In genomic region chr15:44593042-44593736, GRCh38 we compare ENCODE assay signal across 9 cellular contexts. TPM values are rescaled to one million over a fixed set of nuclear protein-coding genes. Genes with fewer than 3 reads are reported as not detected.
DNase-seq lines count a peak whose midpoint lies in the region; ATAC-seq and TF ChIP-seq lines count a peak whose summit lies in the region.
"Had no signal": no experiment of that assay in that cellular context is flagged by ENCODE, and none has a peak within 500 bp of the region (broad histone marks: within the 10 kb centered on the region; RNA-seq: fewer than 3 reads in every experiment).

No MANE protein-coding gene starts in this region.

- H3K36me3 ChIP-seq in PC-3 (ENCODE audit: low read depth, low read length) (peaks cover 43% of the 10 kb centered on the region), smooth muscle cell (ENCODE audit: low read depth) (peaks cover 33% of the 10 kb centered on the region), H7 (replicated peaks; ENCODE audit: control insufficient read depth, insufficient read depth, low read length) (peaks cover 15% of the 10 kb centered on the region)

- WGBS in smooth muscle cell (ENCODE audit: low lambda C conversion rate) = 95% methylated on average over 7 of the region's 7 CpGs

- H3K27me3 ChIP-seq in PC-3 (ENCODE audit: low read length) (no peaks in the 10 kb centered on the region), smooth muscle cell (ENCODE audit: low read depth) (no peaks in the 10 kb centered on the region), H7 (ENCODE audit: control insufficient read depth, insufficient read depth, low read length) (no peaks in the 10 kb centered on the region)

- peaks cover 48% of the 10 kb centered on the region for H3K36me3 Mint-ChIP-seq in activated CD4-positive, alpha-beta T cell treated with anti-CD3 and anti-CD28 coated beads for 36 hours (ENCODE audit: low read depth)
- H3K36me3 Mint-ChIP-seq in effector memory CD8-positive, alpha-beta T cell (ENCODE audit: insufficient read depth) = peaks cover 77% of the 10 kb centered on the region

- H4K20me1 ChIP-seq in PC-3 (ENCODE audit: low read length) (no peaks in the 10 kb centered on the region), smooth muscle cell (ENCODE audit: low read depth) (no peaks in the 10 kb centered on the region)

- H2AFZ ChIP-seq in PC-3 (ENCODE audit: low read length) (no peak overlapping the region), smooth muscle cell (ENCODE audit: low read depth) (no peak overlapping the region)

- H3K4me2 ChIP-seq in PC-3 (ENCODE audit: low read length) (no peak overlapping the region), smooth muscle cell (no peak overlapping the region)

- H3K9me3 Mint-ChIP-seq in activated CD4-positive, alpha-beta T cell treated with anti-CD3 and anti-CD28 coated beads for 36 hours (ENCODE audit: low read depth) = no peaks in the 10 kb centered on the region
- H3K9me3 Mint-ChIP-seq in effector memory CD8-positive, alpha-beta T cell = no peaks in the 10 kb centered on the region

- H3K9me3 ChIP-seq in PC-3 (ENCODE audit: low read length) (no peaks in the 10 kb centered on the region), smooth muscle cell (replicated peaks; ENCODE audit: low read depth) (no peaks in the 10 kb centered on the region)

- H3K79me2 ChIP-seq in PC-3 (ENCODE audit: low read length) (no peaks in the 10 kb centered on the region), smooth muscle cell (ENCODE audit: low read depth) (no peaks in the 10 kb centered on the region)

- peak; percentile 63 for TF ChIP-seq CTCF in PC-3 (conservative IDR thresholded peaks at IDR 0.05; ENCODE audit: low read depth, low read length)
- peak; percentile 52 for TF ChIP-seq CTCF in smooth muscle cell (IDR thresholded peaks at IDR 0.05; ENCODE audit: borderline replicate concordance, insufficient read depth, poor library complexity, severe bottlenecking)

- peak overlapping the region; percentile 25 for H3K27ac Mint-ChIP-seq in activated CD4-positive, alpha-beta T cell treated with anti-CD3 and anti-CD28 coated beads for 36 hours
- peak overlapping the region; percentile 57 to 68 for H3K27ac Mint-ChIP-seq in effector memory CD8-positive, alpha-beta T cell

- BruUV-seq in PC-3 (replicated peaks; lab: Mats Ljungman, UMichigan) = no TSS peak

- H3F3A ChIP-seq in PC-3 (ENCODE audit: low read length, unreplicated experiment) (no peaks in the 10 kb centered on the region), smooth muscle cell (ENCODE audit: low read depth) (no peaks in the 10 kb centered on the region)

- ATAC-seq in activated CD4-positive, alpha-beta T cell treated with anti-CD3 and anti-CD28 coated beads for 36 hours = peak; percentile 79
- ATAC-seq in PC-3 = peak; percentile 75
- peak; percentile 75 for ATAC-seq in effector memory CD8-positive, alpha-beta T cell (replicated peaks)
- ATAC-seq in GM19035 (IDR thresholded peaks at IDR 0.05; ENCODE audit: unreplicated experiment) = no peak

- peaks cover 8% of the 10 kb centered on the region for H3K4me1 ChIP-seq in PC-3 (ENCODE audit: insufficient read depth, low read length)
- H3K4me1 ChIP-seq in smooth muscle cell (ENCODE audit: low read depth) = no peaks in the 10 kb centered on the region

- peak; percentile 20 for DNase-seq in activated CD4-positive, alpha-beta T cell treated with anti-CD3 and anti-CD28 coated beads for 36 hours
- DNase-seq in activated CD4-positive, alpha-beta T cell treated with anti-CD3 and anti-CD28 coated beads, Interleukin-2, amount 50 U/mL, for 4 hours = no peak
- peak; percentile 44 for DNase-seq in PC-3
- peak; percentile 4 to 23 (median 15) for DNase-seq in effector memory CD8-positive, alpha-beta T cell
- no peak for DNase-seq in smooth muscle cell (lab: John Stamatoyannopoulos, UW; ENCODE audit: unreplicated experiment)
- DNase-seq in NCI-H1436 treated with DMSO at 0.1 percent for 48 hours (lab: John Stamatoyannopoulos, UW) = no peak
- DNase-seq in H7 = no peak
- DNase-seq: Right ventricle myocardium superior had no signal

- H3K27me3 Mint-ChIP-seq in activated CD4-positive, alpha-beta T cell treated with anti-CD3 and anti-CD28 coated beads for 36 hours = no peaks in the 10 kb centered on the region
- no peaks in the 10 kb centered on the region for H3K27me3 Mint-ChIP-seq in effector memory CD8-positive, alpha-beta T cell

- no peak overlapping the region for H3K9ac ChIP-seq in PC-3 (ENCODE audit: low read length)
- H3K9ac ChIP-seq in smooth muscle cell (ENCODE audit: low read depth) = no peak overlapping the region

- H3K4me1 Mint-ChIP-seq in activated CD4-positive, alpha-beta T cell treated with anti-CD3 and anti-CD28 coated beads for 36 hours = peaks cover 27% of the 10 kb centered on the region
- H3K4me1 Mint-ChIP-seq in effector memory CD8-positive, alpha-beta T cell (ENCODE audit: low read depth in 2 of 2) = peaks cover 0 to 4% of the 10 kb centered on the region in 2 donors

- CTCF ChIA-PET in activated CD4-positive, alpha-beta T cell treated with anti-CD3 and anti-CD28 coated beads for 36 hours (lab: Charles Lee) = interaction anchor here (0.6 to 11.6 kb wide), 14 partner anchors 8 to 444 kb away, joined by 3 to 113 read pairs (median 4); partner anchors contain the start of genes SPG11 and TRIM69
- CTCF ChIA-PET in PC-3 (lab: Charles Lee) = no interaction called here

- POLR2A ChIA-PET in activated CD4-positive, alpha-beta T cell treated with anti-CD3 and anti-CD28 coated beads for 36 hours (lab: Charles Lee) = no interaction called here
- POLR2A ChIA-PET in PC-3 (lab: Charles Lee; ENCODE audit: unreplicated experiment) = interaction anchor here (0.7 kb wide), 1 partner anchor 70 kb away, joined by 6 read pairs; the partner anchor contains the start of gene SPG11

- H3K4me3 ChIP-seq in PC-3 (ENCODE audit: low read length) (no peak overlapping the region), smooth muscle cell (no peak overlapping the region), H7 (ENCODE audit: insufficient read depth, low read depth, low read length) (no peak overlapping the region)

- intact Hi-C loops in activated CD4-positive, alpha-beta T cell treated with anti-CD3 and anti-CD28 coated beads for 36 hours (cut with DNase I, micrococcal nuclease) = loop anchor here in 1 of 2 experiments (2.0 to 5.0 kb wide), 3 partner anchors 70 to 259 kb away; partner anchors contain the start of gene SPG11
- intact Hi-C loops in PC-3 (cut with micrococcal nuclease) = loop anchor here (10.0 kb wide), 1 partner anchor 332 kb away; no protein-coding TSS in a partner anchor

- no peaks in the 10 kb centered on the region for H3K9me2 ChIP-seq in PC-3 (replicated peaks; ENCODE audit: low read length)

- no peak overlapping the region for H3K4me3 Mint-ChIP-seq in activated CD4-positive, alpha-beta T cell treated with anti-CD3 and anti-CD28 coated beads for 36 hours
- no peak overlapping the region for H3K4me3 Mint-ChIP-seq in effector memory CD8-positive, alpha-beta T cell

- no peak overlapping the region for H3K27ac ChIP-seq in PC-3 (ENCODE audit: low read length)
- no peak overlapping the region for H3K27ac ChIP-seq in smooth muscle cell (ENCODE audit: low read depth)

RNA-seq across cellular contexts. Expression of gene EIF3J, which starts 56.2 kb away (rescaled TPM):
- 100 to 1,000 TPM; 106 to 143 TPM for total RNA-seq in activated CD4-positive, alpha-beta T cell treated with anti-CD3 and anti-CD28 coated beads for 36 hours
- total RNA-seq in PC-3 (2014; rRNA removed) = 38.2 and 39.0 TPM in 2 replicates
- total RNA-seq in smooth muscle cell = 46.6 and 62.3 TPM in 2 replicates
- polyA plus RNA-seq in smooth muscle cell = 28.7 and 32.0 TPM in 2 replicates
- total RNA-seq in H7 (2014; rRNA removed; shearing (Covaris generic)) = 32.7 and 34.3 TPM in 2 replicates

Comparison
In these comparisons a context has a peak if more than half of its experiments do, and no peak if none do; other contexts are left out.
1. DNase-seq: peak in activated CD4-positive, alpha-beta T cell treated with anti-CD3 and anti-CD28 coated beads for 36 hours (single experiment), PC-3 (single experiment) and effector memory CD8-positive, alpha-beta T cell (3 of 3); none in activated CD4-positive, alpha-beta T cell treated with anti-CD3 and anti-CD28 coated beads, Interleukin-2, amount 50 U/mL, for 4 hours (0 of 2), smooth muscle cell (single experiment), NCI-H1436 treated with DMSO at 0.1 percent for 48 hours (single experiment) and H7 (single experiment).